In the genomic region with DNA sequence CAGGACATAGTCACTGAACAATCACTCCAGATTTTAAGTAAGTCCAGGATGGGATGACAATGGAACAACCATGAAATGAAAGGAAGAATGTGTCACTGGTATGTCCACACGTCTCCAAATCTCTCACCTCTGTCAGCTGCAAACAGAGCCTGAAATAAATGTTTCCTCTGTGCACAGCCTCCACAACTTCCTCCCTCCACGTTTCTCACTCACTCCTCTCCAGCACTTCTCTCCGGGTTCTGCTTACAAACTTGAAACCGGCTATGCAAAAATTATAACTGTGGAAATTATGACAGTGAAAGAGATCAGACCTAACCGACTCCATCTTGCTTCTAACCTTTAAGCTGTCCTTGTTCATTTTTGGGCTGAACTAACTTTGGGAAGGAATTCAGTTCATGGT, we compare ENCODE assay signal across 19 cellular contexts. TPM values are rescaled to one million over a fixed set of nuclear protein-coding genes. Genes with fewer than 3 reads are reported as not detected.
DNase-seq lines count a peak whose midpoint lies in the region; ATAC-seq and TF ChIP-seq lines count a peak whose summit lies in the region.
"Had no signal": no experiment of that assay in that cellular context is flagged by ENCODE, and none has a peak within 500 bp of the region (broad histone marks: within the 10 kb centered on the region; RNA-seq: fewer than 3 reads in every experiment).

No MANE protein-coding gene starts in this region.

- no peak overlapping the region for H3K4me3 Mint-ChIP-seq in activated T-helper 17 cell treated with anti-CD3 and anti-CD28 coated beads, Interleukin-2, amount 50 U/mL, for 72 hours

- no peak for TF ChIP-seq CTCF in HL-60 (IDR thresholded peaks at IDR 0.05; ENCODE audit: insufficient read depth, low read length)

- H3K4me1 Mint-ChIP-seq in activated T-helper 17 cell treated with anti-CD3 and anti-CD28 coated beads, Interleukin-2, amount 50 U/mL, for 72 hours = peaks cover 12% of the 10 kb centered on the region

- no peak overlapping the region for H3K4me3 ChIP-seq in HL-60 (replicated peaks; ENCODE audit: insufficient read depth, low read length)
- H3K4me3 ChIP-seq: GM12878 had no signal

- DNase-seq in SIG-M5 treated with dmso at 0.1 percent for 504 hours (lab: John Stamatoyannopoulos, UW; ENCODE audit: unreplicated experiment) (peak; percentile 20), SIG-M5 (lab: John Stamatoyannopoulos, UW) (no peak), HL-60 (ENCODE audit: low read depth in 1 of 2, low spot score in 1 of 2) (peak in 1 of 2 experiments; percentile 62), NOMO-1 treated with DMSO at 0.1 percent for 48 hours (lab: John Stamatoyannopoulos, UW; ENCODE audit: unreplicated experiment) (peak; percentile 62), epidermal melanocyte (ENCODE audit: insufficient read length, low spot score) (no peak), DMS79 (lab: John Stamatoyannopoulos, UW) (no peak)
- DNase-seq: DMS 273 treated with DMSO at 0.1 percent for 48 hours, GOT3, NCI-H1417, NCI-H187, NCI-H2107, NCI-H510A treated with DMSO at 0.1 percent for 48 hours, Right ventricle myocardium superior had no signal

- ATAC-seq in activated T-helper 17 cell treated with anti-CD3 and anti-CD28 coated beads, Interleukin-2, amount 50 U/mL, for 72 hours (replicated peaks) = peak; percentile 18
- ATAC-seq in GM18511 (IDR thresholded peaks at IDR 0.05; ENCODE audit: unreplicated experiment) = no peak
- ATAC-seq: GM12878, HCT116, SK-N-SH treated with all-trans-retinoic acid at 6 μM for 48 hours had no signal

- no peaks in the 10 kb centered on the region for H3K27me3 Mint-ChIP-seq in activated T-helper 17 cell treated with anti-CD3 and anti-CD28 coated beads, Interleukin-2, amount 50 U/mL, for 72 hours

- H3K27ac ChIP-seq in HL-60 (replicated peaks) = peak overlapping the region; percentile 2; the same call in 1 of the 2 replicates
- H3K27ac ChIP-seq: 22Rv1 had no signal

- H3K27me3 ChIP-seq in HL-60 (ENCODE audit: insufficient read depth, poor library complexity, severe bottlenecking) = no peaks in the 10 kb centered on the region

- no peaks in the 10 kb centered on the region for H3K9me3 Mint-ChIP-seq in activated T-helper 17 cell treated with anti-CD3 and anti-CD28 coated beads, Interleukin-2, amount 50 U/mL, for 72 hours

- H3K27ac Mint-ChIP-seq in activated T-helper 17 cell treated with anti-CD3 and anti-CD28 coated beads, Interleukin-2, amount 50 U/mL, for 72 hours = no peak overlapping the region

- no peaks in the 10 kb centered on the region for H3K36me3 Mint-ChIP-seq in activated T-helper 17 cell treated with anti-CD3 and anti-CD28 coated beads, Interleukin-2, amount 50 U/mL, for 72 hours (ENCODE audit: low read depth)

RNA-seq across cellular contexts. Expression of a gene that starts 35.0 kb away (rescaled TPM):
- total RNA-seq in activated T-helper 17 cell treated with anti-CD3 and anti-CD28 coated beads, Interleukin-2, amount 50 U/mL, for 72 hours = 10 to 100 TPM; 33.7 to 62.5 TPM

Comparison
In these comparisons a context has a peak if more than half of its experiments do, and no peak if none do; other contexts are left out.
1. DNase-seq: peak in SIG-M5 treated with dmso at 0.1 percent for 504 hours (single experiment) and NOMO-1 treated with DMSO at 0.1 percent for 48 hours (single experiment); none in SIG-M5 (single experiment), epidermal melanocyte (single experiment) and DMS79 (single experiment).